Comparison of ENCODE assay signal across 8 cellular contexts in the genomic region with DNA sequence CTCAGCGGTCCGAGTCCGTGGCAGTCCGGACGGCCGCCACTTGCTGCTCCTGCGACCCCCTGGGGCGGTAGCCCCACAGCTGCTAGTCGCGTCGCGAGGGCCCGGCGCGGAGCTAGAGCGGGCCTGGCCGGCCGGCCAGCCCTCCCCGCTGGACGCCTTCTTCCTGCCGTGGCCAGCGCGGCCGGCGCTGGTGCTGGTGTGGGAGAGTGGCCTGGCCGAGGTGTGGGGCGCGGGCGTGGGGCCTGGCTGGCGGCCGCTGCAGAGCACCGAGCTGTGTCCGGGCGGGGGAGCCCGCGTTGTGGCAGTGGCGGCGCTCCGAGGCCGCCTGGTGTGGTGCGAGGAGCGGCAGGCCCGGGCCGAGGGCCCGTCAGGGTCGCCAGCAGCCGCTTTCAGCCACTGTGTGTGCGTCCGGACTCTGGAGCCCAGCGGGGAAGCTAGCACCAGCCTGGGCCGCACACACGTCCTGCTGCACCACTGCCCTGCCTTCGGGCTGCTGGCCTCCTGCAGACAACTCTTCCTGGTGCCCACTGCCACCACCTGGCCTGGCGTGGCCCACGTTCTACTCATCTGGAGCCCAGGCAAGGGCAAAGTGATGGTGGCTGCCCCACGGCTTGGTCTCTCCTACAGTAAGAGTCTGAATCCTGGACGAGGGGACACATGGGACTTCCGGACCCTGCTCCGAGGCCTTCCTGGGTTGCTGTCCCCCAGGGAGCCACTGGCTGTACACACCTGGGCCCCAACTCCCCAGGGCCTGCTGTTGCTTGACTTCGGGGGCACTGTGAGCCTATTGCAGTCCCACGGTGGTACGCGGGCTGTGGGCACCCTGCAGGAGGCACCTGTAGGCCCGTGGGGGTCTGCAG. TPM values are rescaled to one million over a fixed set of nuclear protein-coding genes. Genes with fewer than 3 reads are reported as not detected.
DNase-seq lines count a peak whose midpoint lies in the region; ATAC-seq and TF ChIP-seq lines count a peak whose summit lies in the region.

No MANE protein-coding gene starts in this region.

- peak overlapping the region; percentile 84 to 89 for H3K27ac Mint-ChIP-seq in T-cell

- no peaks in the 10 kb centered on the region for H3K9me3 Mint-ChIP-seq in T-cell

- H3K9me3 ChIP-seq in BE2C (no peaks in the 10 kb centered on the region), testis (no peaks in the 10 kb centered on the region)

- H3K27ac ChIP-seq in coronary artery = peak overlapping the region; percentile 85 to 97
- H3K27ac ChIP-seq in testis = peak overlapping the region; percentile 81 to 90

- no peaks in the 10 kb centered on the region for H3K4me1 ChIP-seq in BE2C
- peaks cover 10% of the 10 kb centered on the region for H3K4me1 ChIP-seq in testis

- TF ChIP-seq CTCF in BE2C (IDR thresholded peaks at IDR 0.05; ENCODE audit: low read depth, low read length) = no peak
- no peak for TF ChIP-seq CTCF in coronary artery (IDR thresholded peaks at IDR 0.05)
- no peak for TF ChIP-seq CTCF in lower leg skin (IDR thresholded peaks at IDR 0.05)
- TF ChIP-seq CTCF in testis (IDR thresholded peaks at IDR 0.05) = no peak

- H3K36me3 Mint-ChIP-seq in T-cell = peaks cover 3% of the 10 kb centered on the region

- H3K27me3 ChIP-seq in BE2C (no peaks in the 10 kb centered on the region), testis (no peaks in the 10 kb centered on the region)

- H3K36me3 ChIP-seq in BE2C = no peaks in the 10 kb centered on the region
- no peaks in the 10 kb centered on the region for H3K36me3 ChIP-seq in testis (ENCODE audit: low read depth, missing control alignments)

- peak; percentile 48 for DNase-seq in BE2C
- peak in 8 of 34 experiments; percentile 7 to 25 (median 14) for DNase-seq in T-cell
- no peak for DNase-seq in coronary artery (ENCODE audit: low spot score)
- no peak for DNase-seq in lower leg skin (ENCODE audit: low spot score in 2 of 2)
- no peak for DNase-seq in testis
- no peak for DNase-seq in central memory CD4-positive, alpha-beta T cell

- TF ChIP-seq POLR2A in lower leg skin (IDR thresholded peaks at IDR 0.05) = no peak
- no peak for TF ChIP-seq POLR2A in testis (IDR thresholded peaks at IDR 0.05)

- peaks cover 32 to 37% (median 37%) of the 10 kb centered on the region in 3 donors for H3K4me1 Mint-ChIP-seq in T-cell

- POLR2A ChIA-PET in T-cell (lab: Charles Lee) = interaction anchor here in 1 of 2 donors (0.6 kb wide), 1 partner anchor 18 kb away, joined by 4 read pairs; no protein-coding TSS in a partner anchor

- intact Hi-C loops in lower leg skin (cut with DNase I; ENCODE audit: low total_unique reads) = no loop called here
- intact Hi-C loops in testis (cut with DNase I; ENCODE audit: low total_unique reads) = no loop called here

- CTCF ChIA-PET in T-cell (lab: Charles Lee) = interaction anchor here in 1 of 2 donors (0.6 kb wide), 1 partner anchor 9 kb away, joined by 5 read pairs; no protein-coding TSS in a partner anchor

- H3K27me3 Mint-ChIP-seq in T-cell = no peaks in the 10 kb centered on the region

- ATAC-seq in GM18907 (IDR thresholded peaks at IDR 0.05; ENCODE audit: unreplicated experiment) (peak; percentile 25), HG03108 (IDR thresholded peaks at IDR 0.05; ENCODE audit: unreplicated experiment) (peak; percentile 18), T-cell (replicated peaks in 1 of 4) (peak; percentile 17 to 24 (median 20))

- H3K4me3 ChIP-seq in BE2C (ENCODE audit: low read depth, low read length) (peak overlapping the region; percentile 77), coronary artery (peak overlapping the region; percentile 97), lower leg skin (ENCODE audit: low read depth, poor library complexity, severe bottlenecking) (peak overlapping the region; percentile 69), testis (peak overlapping the region; percentile 93 to 94)

- WGBS in lower leg skin, 2 donors = 13 to 31% methylated on average over 15 to 23 of the region's 64 CpGs
- WGBS in testis, 2 donors = 0 to 10% methylated on average over 1 to 38 of the region's 64 CpGs

- peak overlapping the region; percentile 80 to 88 (median 85) for H3K4me3 Mint-ChIP-seq in T-cell

RNA-seq across cellular contexts. Expression of a gene that starts 0.6 kb away (rescaled TPM):
- 29.2 TPM for polyA plus RNA-seq in BE2C (2012; ENCODE audit: insufficient read depth, insufficient read length, low read depth)
- total RNA-seq in T-cell (10 to 100 TPM; 12.5 to 33.4 (median 26.7) TPM), lower leg skin (10 to 100 TPM; 31.2 to 39.2 (median 35.4) TPM), testis (10 to 100 TPM; 19.6 to 23.2 TPM)
- polyA plus RNA-seq in testis (ENCODE audit: insufficient read depth, low read depth, low replicate concordance) = 9.7 TPM

RNA-seq across cellular contexts. Expression of a gene that starts 9.8 kb away (rescaled TPM):
- 11.7 TPM for polyA plus RNA-seq in BE2C (2012; ENCODE audit: insufficient read depth, insufficient read length, low read depth)
- total RNA-seq in T-cell (10 to 100 TPM; 26.4 to 30.0 (median 27.2) TPM), lower leg skin (10 to 100 TPM; 15.2 to 57.4 (median 16.9) TPM), testis (10 to 100 TPM; 21.6 to 23.7 TPM)
- polyA plus RNA-seq in testis (ENCODE audit: insufficient read depth, low read depth, low replicate concordance) = 20.2 TPM

RNA-seq across cellular contexts. Expression of a gene that starts 54.4 kb away (rescaled TPM):
- polyA plus RNA-seq in BE2C (2012; ENCODE audit: insufficient read depth, insufficient read length, low read depth) = 259 TPM
- 100 to 1,000 TPM; 120 to 147 (median 126) TPM for total RNA-seq in T-cell
- total RNA-seq in lower leg skin = 100 to 1,000 TPM in 2 of 4 donors, 10 to 100 TPM in 2; 80.3 to 109 (median 102) TPM
- 10 to 100 TPM; 80.0 to 90.5 TPM for total RNA-seq in testis
- polyA plus RNA-seq in testis (ENCODE audit: insufficient read depth, low read depth, low replicate concordance) = 64.2 TPM
